ENCODE assay signal across 10 cellular contexts in genomic region chr11:10693509-10694071, GRCh38. TPM values are rescaled to one million over a fixed set of nuclear protein-coding genes. Genes with fewer than 3 reads are reported as not detected.
A peak's percentile ranks its signal among the peaks of the same experiment; 100 is the strongest.
DNase-seq lines count a peak whose midpoint lies in the region; ATAC-seq, FAIRE-seq and TF ChIP-seq lines count a peak whose summit lies in the region.
"Had no signal": no experiment of that assay in that cellular context is flagged by ENCODE, and none has a peak within 500 bp of the region (broad histone marks: within the 10 kb centered on the region; RNA-seq: fewer than 3 reads in every experiment).

IRAG1 (minus strand) TSS chr11:10693755; CDS start chr11:10693602, 153 bp downstream.

- intact Hi-C loops in kidney (cut with DNase I) = no loop called here

- TF ChIP-seq CTCF in HFFc6 (IDR thresholded peaks at IDR 0.05) = no peak
- no peak for TF ChIP-seq CTCF in chondrocyte (IDR thresholded peaks at IDR 0.05)
- TF ChIP-seq CTCF in kidney (IDR thresholded peaks at IDR 0.05; ENCODE audit: borderline replicate concordance, extremely low read depth, insufficient read depth) = no peak

- H3K4me3 ChIP-seq in kidney (ENCODE audit: low read length in 2 of 2) (peak within 1 kb of the TSS; percentile 46 to 57), skeletal muscle tissue (ENCODE audit: low read length in 3 of 3) (peak within 1 kb of the TSS; percentile 34 to 64 (median 53))
- H3K4me3 ChIP-seq: K562 had no signal

- no peak for FAIRE-seq in kidney (lab: Jason Lieb, UNC)
- FAIRE-seq: K562 had no signal

- H3K36me3 ChIP-seq in kidney (ENCODE audit: control insufficient read depth in 1 of 2, insufficient read depth in 2 of 2, low read length in 2 of 2) (no peaks in the 10 kb centered on the region), skeletal muscle tissue (ENCODE audit: control insufficient read depth in 3 of 3, insufficient read depth in 3 of 3, low read length in 3 of 3) (no peaks in the 10 kb centered on the region)

- peak within 1 kb of the TSS; percentile 93 for H3K4me3 Mint-ChIP-seq in HFFc6
- H3K4me3 Mint-ChIP-seq in chondrocyte (ENCODE audit: unreplicated experiment) = peak within 1 kb of the TSS; percentile 92

- ATAC-seq in HG02884 (IDR thresholded peaks at IDR 0.05; ENCODE audit: unreplicated experiment) (no peak), GM21825 (IDR thresholded peaks at IDR 0.05; ENCODE audit: unreplicated experiment) (no peak)
- ATAC-seq: K562 had no signal

- peaks cover 77% of the 10 kb centered on the region for H3K4me1 Mint-ChIP-seq in HFFc6 (ENCODE audit: low read depth)
- peaks cover 64% of the 10 kb centered on the region for H3K4me1 Mint-ChIP-seq in chondrocyte (ENCODE audit: low read depth)

- H3K9me3 ChIP-seq in kidney (ENCODE audit: control insufficient read depth in 1 of 2, low read length in 2 of 2) = no peaks in the 10 kb centered on the region
- no peaks in the 10 kb centered on the region for H3K9me3 ChIP-seq in skeletal muscle tissue (ENCODE audit: control insufficient read depth in 3 of 3, low read length in 3 of 3)

- H3K9me3 Mint-ChIP-seq in HFFc6 (peaks cover 5% of the 10 kb centered on the region), chondrocyte (ENCODE audit: low read depth) (no peaks in the 10 kb centered on the region)

- H3K9ac ChIP-seq in kidney (ENCODE audit: low read length in 2 of 2) (peak within 1 kb of the TSS in 1 of 2 donors; percentile 57), skeletal muscle tissue (ENCODE audit: low read depth in 1 of 3, low read length in 3 of 3) (peak within 1 kb of the TSS; percentile 62 to 76 (median 63))

- H3K36me3 Mint-ChIP-seq in HFFc6 (ENCODE audit: low read depth) (peaks cover 32% of the 10 kb centered on the region), chondrocyte (ENCODE audit: low read depth) (peaks cover 4% of the 10 kb centered on the region)

- peak within 1 kb of the TSS; percentile 49 to 76 for H3K27ac ChIP-seq in kidney (ENCODE audit: low read depth in 2 of 2, low read length in 2 of 2)
- peak within 1 kb of the TSS; percentile 79 for H3K27ac ChIP-seq in skeletal muscle tissue (ENCODE audit: low read depth, low read length)
- H3K27ac ChIP-seq: RWPE1 had no signal

- DNase-seq in HFFc6 (peak; percentile 54), chondrocyte (ENCODE audit: low spot score) (no peak), kidney (peak; percentile 93), CD1c-positive myeloid dendritic cell (ENCODE audit: extremely low spot score) (no peak)
- DNase-seq in stimulated activated CD4-positive, alpha-beta T cell treated with anti-CD3 and anti-CD28 coated beads, Interleukin-12 subunit alpha, Interleukin-12 subunit beta, amount 100 ng/mL, for 4 hours = no peak

- H3K27me3 ChIP-seq in skeletal muscle tissue (ENCODE audit: control insufficient read depth in 3 of 3, insufficient read depth in 3 of 3, low read length in 3 of 3) = peaks cover 0 to 3% (median 0%) of the 10 kb centered on the region in 3 donors

- peak within 1 kb of the TSS; percentile 92 for H3K27ac Mint-ChIP-seq in HFFc6
- H3K27ac Mint-ChIP-seq in chondrocyte (ENCODE audit: unreplicated experiment) = peak within 1 kb of the TSS; percentile 83

- peaks cover 0 to 8% of the 10 kb centered on the region in 2 donors for H3K4me1 ChIP-seq in kidney (ENCODE audit: control insufficient read depth in 1 of 2, insufficient read depth in 1 of 2, low read depth in 1 of 2, low read length in 2 of 2)
- H3K4me1 ChIP-seq in skeletal muscle tissue (ENCODE audit: control insufficient read depth in 3 of 3, insufficient read depth in 3 of 3, low read length in 3 of 3) = peaks cover 9 to 12% (median 10%) of the 10 kb centered on the region in 3 donors

- H3K27me3 Mint-ChIP-seq in HFFc6 (ENCODE audit: insufficient read depth) = peaks cover 3% of the 10 kb centered on the region
- no peaks in the 10 kb centered on the region for H3K27me3 Mint-ChIP-seq in chondrocyte (ENCODE audit: low read depth)

RNA-seq across cellular contexts. Expression of gene IRAG1, which starts in this region (rescaled TPM):
- 10 to 100 TPM; 35.5 to 73.3 (median 38.2) TPM for total RNA-seq in HFFc6 (2021; fragmentation: NEBNext Ultra II Directional; extraction: Animal tissue kit (Norgen Biotek cat#: 25700))
- total RNA-seq in chondrocyte = 19.2 to 51.0 TPM (median 50.6 TPM) in 3 replicates
- total RNA-seq in kidney = 38.1 TPM
- 7.0 TPM for polyA plus RNA-seq in kidney (ENCODE audit: insufficient read depth, low read depth, low replicate concordance)
- 2.6 TPM for total RNA-seq in skeletal muscle tissue

Comparison
In these comparisons a context has a peak if more than half of its experiments do, and no peak if none do; other contexts are left out.
1. DNase-seq: peak in HFFc6 (single experiment) and kidney (single experiment); none in chondrocyte (single experiment), stimulated activated CD4-positive, alpha-beta T cell treated with anti-CD3 and anti-CD28 coated beads, Interleukin-12 subunit alpha, Interleukin-12 subunit beta, amount 100 ng/mL, for 4 hours (single experiment) and CD1c-positive myeloid dendritic cell (single experiment).